ENCODE assay signal across 16 cellular contexts in the genomic region with DNA sequence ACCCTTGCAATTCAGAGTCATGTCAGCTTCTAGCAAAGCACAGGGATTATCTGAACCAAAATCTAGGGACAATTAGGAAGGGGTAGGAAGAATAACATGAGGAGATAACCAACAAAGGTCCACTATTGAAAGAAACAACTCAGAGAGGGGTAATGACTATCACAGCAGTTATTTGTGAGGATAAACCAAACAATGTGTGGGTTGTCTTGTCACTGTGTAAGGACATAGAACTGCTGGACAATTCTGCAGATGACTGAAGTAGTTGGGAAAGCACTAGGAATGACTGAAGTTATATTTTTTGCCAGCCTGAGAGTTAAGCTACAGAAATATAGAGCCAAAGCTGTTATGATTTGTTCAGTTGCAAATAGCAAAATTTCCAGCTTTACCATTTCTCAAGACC.
A peak's percentile ranks its signal among the peaks of the same experiment; 100 is the strongest.
DNase-seq lines count a peak whose midpoint lies in the region; ATAC-seq lines count a peak whose summit lies in the region.
"Had no signal": no experiment of that assay in that cellular context is flagged by ENCODE, and none has a peak within 500 bp of the region (broad histone marks: within the 10 kb centered on the region; RNA-seq: fewer than 3 reads in every experiment).

No MANE protein-coding gene starts in this region.

- H3K14ac ChIP-seq in neuronal stem cell (ENCODE audit: low read length) = no peak overlapping the region

- H3K36me3 ChIP-seq in neuronal stem cell (replicated peaks in 1 of 2; ENCODE audit: control insufficient read depth in 2 of 2, insufficient read depth in 2 of 2, low read length in 2 of 2) = no peaks in the 10 kb centered on the region

- H3K27me3 ChIP-seq in layer of hippocampus (ENCODE audit: control insufficient read depth, insufficient read depth, low read length) (no peaks in the 10 kb centered on the region), neuronal stem cell (ENCODE audit: control insufficient read depth in 3 of 3, insufficient read depth in 3 of 3, low read depth in 1 of 3, low read length in 3 of 3) (no peaks in the 10 kb centered on the region)

- no peak for ATAC-seq in activated T-cell treated with anti-CD3 and anti-CD28 coated beads, Interleukin-2, amount 50 U/mL, for 4 hours

- no peaks in the 10 kb centered on the region for H3K79me1 ChIP-seq in neuronal stem cell (ENCODE audit: low read depth, low read length)

- no peaks in the 10 kb centered on the region for H3K4me1 ChIP-seq in neuronal stem cell (ENCODE audit: control insufficient read depth in 2 of 2, insufficient read depth in 1 of 2, low read depth in 1 of 2, low read length in 2 of 2)

- H3K23ac ChIP-seq in neuronal stem cell (ENCODE audit: low read depth, low read length, poor library complexity) = no peak overlapping the region

- H3K18ac ChIP-seq in neuronal stem cell (ENCODE audit: low read length) = no peak overlapping the region

- no peak overlapping the region for H2BK12ac ChIP-seq in neuronal stem cell (ENCODE audit: low read length)

- H3K4me3 ChIP-seq in neuronal stem cell (ENCODE audit: low read length in 2 of 2) = no peak overlapping the region

- no peak overlapping the region for H2AK5ac ChIP-seq in neuronal stem cell (ENCODE audit: low read depth, low read length)

- H2BK5ac ChIP-seq in neuronal stem cell (ENCODE audit: low read length) = no peak overlapping the region

- H3K4ac ChIP-seq in neuronal stem cell (ENCODE audit: low read length) = no peak overlapping the region

- H3K4me3 Mint-ChIP-seq in activated T-cell treated with anti-CD3 and anti-CD28 coated beads, Interleukin-2, amount 50 U/mL, for 4 hours = no peak overlapping the region
- H3K4me3 Mint-ChIP-seq: B cell; CD4-positive, alpha-beta T cell; H9 had no signal

- no peaks in the 10 kb centered on the region for H3K36me3 Mint-ChIP-seq in activated T-cell treated with anti-CD3 and anti-CD28 coated beads, Interleukin-2, amount 50 U/mL, for 4 hours (ENCODE audit: insufficient read depth)

- H4K91ac ChIP-seq in neuronal stem cell (ENCODE audit: low read depth, low read length, poor library complexity) = no peak overlapping the region

- no peak overlapping the region for H3K9ac ChIP-seq in neuronal stem cell (ENCODE audit: low read depth, low read length, poor library complexity)

- H3K4me1 Mint-ChIP-seq in activated T-cell treated with anti-CD3 and anti-CD28 coated beads, Interleukin-2, amount 50 U/mL, for 4 hours (ENCODE audit: low read depth) = no peaks in the 10 kb centered on the region
- H3K4me1 Mint-ChIP-seq: B cell had no signal

- DNase-seq in caudate nucleus (lab: John Stamatoyannopoulos, UW) = peak in 1 of 61 donors; percentile 13
- no peak for DNase-seq in neuronal stem cell (ENCODE audit: low spot score)
- no peak for DNase-seq in activated T-cell treated with anti-CD3 and anti-CD28 coated beads, Interleukin-2, amount 50 U/mL, for 4 hours
- DNase-seq in central memory CD4-positive, alpha-beta T cell = no peak
- no peak for DNase-seq in NCI-H1092 treated with DMSO at 0.1 percent for 48 hours (lab: John Stamatoyannopoulos, UW)
- DNase-seq: ACHN; C1 segment of cervical spinal cord; Calu3; CD4-positive, alpha-beta T cell; DMS 273 treated with DMSO at 0.1 percent for 48 hours; GOT3; H9 had no signal

- no peaks in the 10 kb centered on the region for H3K27me3 Mint-ChIP-seq in activated T-cell treated with anti-CD3 and anti-CD28 coated beads, Interleukin-2, amount 50 U/mL, for 4 hours (ENCODE audit: low read depth)
- H3K27me3 Mint-ChIP-seq: B cell; CD4-positive, alpha-beta T cell had no signal

- H3K4me2 ChIP-seq in neuronal stem cell (ENCODE audit: insufficient read depth, low read length, poor library complexity, severe bottlenecking) = no peak overlapping the region

- no peaks in the 10 kb centered on the region for H3K9me3 ChIP-seq in neuronal stem cell (replicated peaks in 1 of 2; ENCODE audit: control insufficient read depth in 2 of 2, insufficient read depth in 1 of 2, low read depth in 1 of 2, low read length in 2 of 2)

- peak overlapping the region; percentile 20 for H2AFZ ChIP-seq in neuronal stem cell (ENCODE audit: low read length)

- H3K9me3 Mint-ChIP-seq in activated T-cell treated with anti-CD3 and anti-CD28 coated beads, Interleukin-2, amount 50 U/mL, for 4 hours = peaks cover 15% of the 10 kb centered on the region
- H3K9me3 Mint-ChIP-seq: H9 had no signal

- H2BK15ac ChIP-seq in neuronal stem cell (ENCODE audit: low read length) = no peak overlapping the region

- H4K8ac ChIP-seq in neuronal stem cell (ENCODE audit: low read depth, low read length) = no peak overlapping the region

- no peak overlapping the region for H2BK120ac ChIP-seq in neuronal stem cell (ENCODE audit: low read depth, low read length)

- H3K27ac ChIP-seq in caudate nucleus (ENCODE audit: low read depth, low read length) (peak overlapping the region; percentile 78), layer of hippocampus (ENCODE audit: low read depth, low read length) (peak overlapping the region; percentile 83), neuronal stem cell (replicated peaks; ENCODE audit: low read length) (no peak overlapping the region), temporal lobe (ENCODE audit: low read depth, low read length) (peak overlapping the region; percentile 94)
- H3K27ac ChIP-seq: HL-60 had no signal
